ENCODE assay signal across 10 cellular contexts in the genomic region with DNA sequence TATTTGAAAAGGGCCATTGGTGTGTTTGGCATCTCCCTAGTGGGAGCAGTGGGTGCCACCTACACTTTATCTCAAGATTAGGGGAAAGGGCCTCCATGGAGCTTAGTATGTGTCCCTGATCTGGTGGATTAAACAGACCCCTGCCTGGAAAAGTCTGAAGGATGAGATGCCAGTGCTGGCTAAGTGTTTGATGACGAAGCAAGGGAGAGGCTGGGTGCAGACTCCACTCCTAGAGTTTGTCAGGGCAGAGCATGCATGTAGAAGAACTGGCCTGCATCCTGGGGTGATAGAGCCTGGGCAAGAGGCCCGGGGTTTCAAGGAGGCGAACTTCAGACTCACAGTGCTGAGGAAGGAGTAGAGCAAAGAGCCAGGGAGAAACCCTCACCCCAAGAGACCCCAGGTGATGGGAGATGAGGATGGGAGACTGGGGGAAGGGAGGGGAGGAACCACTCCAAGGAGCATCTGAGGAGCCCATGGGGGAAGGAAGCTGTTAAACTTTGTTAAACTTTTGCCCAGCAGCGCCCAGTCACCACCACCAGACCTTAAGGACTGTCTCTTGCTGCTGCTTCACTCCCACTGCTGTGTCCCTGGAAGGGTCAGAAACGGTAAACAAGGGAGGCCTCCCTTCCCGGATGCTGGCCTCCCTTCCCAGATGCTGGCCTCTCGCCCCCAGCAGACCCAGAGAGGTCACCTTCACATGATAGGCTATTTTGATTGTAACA.
A peak's percentile ranks its signal among the peaks of the same experiment; 100 is the strongest.
DNase-seq lines count a peak whose midpoint lies in the region; ATAC-seq, FAIRE-seq and TF ChIP-seq lines count a peak whose summit lies in the region.
"Had no signal": no experiment of that assay in that cellular context is flagged by ENCODE, and none has a peak within 500 bp of the region (broad histone marks: within the 10 kb centered on the region; RNA-seq: fewer than 3 reads in every experiment).

No MANE protein-coding gene starts in this region.

- H3K4me3 Mint-ChIP-seq in mesothelial cell of epicardium, result no peak overlapping the region

- peak overlapping the region; percentile 41; the same call in 2 of the 3 replicates for H3K4me2 ChIP-seq in A549

- FAIRE-seq in A549 (lab: Jason Lieb, UNC), result no peak

- H3K27me3 Mint-ChIP-seq in mesothelial cell of epicardium (ENCODE audit: low read depth), result no peaks in the 10 kb centered on the region

- WGBS in A549 (ENCODE audit: missing lambda C conversion rate), result 83% methylated on average over 7 of the region's 7 CpGs

- no peak for DNase-seq in A549 (ENCODE audit: low read depth in 1 of 2, low spot score in 1 of 2)
- no peak for DNase-seq in ascending aorta (ENCODE audit: low spot score in 2 of 2)
- no peak for DNase-seq in mesothelial cell of epicardium (ENCODE audit: low spot score in 2 of 2, unreplicated experiment in 2 of 2)
- DNase-seq in LoVo (ENCODE audit: low spot score), result no peak
- no peak for DNase-seq in SHP77 (lab: John Stamatoyannopoulos, UW)
- DNase-seq: activated T-cell treated with anti-CD3 and anti-CD28 coated beads for 4 hours, testis had no signal

- TF ChIP-seq CTCF in A549 (IDR thresholded peaks at IDR 0.05) (no peak), ascending aorta (IDR thresholded peaks at IDR 0.05) (no peak), mesothelial cell of epicardium (IDR thresholded peaks at IDR 0.05; ENCODE audit: unreplicated experiment) (no peak)

- H3K27ac ChIP-seq in A549, result peak overlapping the region; percentile 68 to 85
- H3K27ac ChIP-seq in ascending aorta, result peak overlapping the region; percentile 15 to 58
- H3K27ac ChIP-seq: testis had no signal

- intact Hi-C loops in ascending aorta (cut with DNase I), result no loop called here

- POLR2A ChIA-PET in A549 (lab: Yijun Ruan, JAX), result interaction anchor here (0.6 kb wide), 1 partner anchor 15 kb away, joined by 3 read pairs; no protein-coding TSS in a partner anchor

- peaks cover 12% of the 10 kb centered on the region for H3K9me3 Mint-ChIP-seq in mesothelial cell of epicardium

- ATAC-seq in A549 (peak; percentile 14 to 29; a peak in 2 of 6 replicates), GM21528 (IDR thresholded peaks at IDR 0.05; ENCODE audit: low FRiP score, unreplicated experiment) (peak; percentile 8), HG03175 (IDR thresholded peaks at IDR 0.05; ENCODE audit: unreplicated experiment) (no peak), GM18519 (IDR thresholded peaks at IDR 0.05; ENCODE audit: low FRiP score, unreplicated experiment) (no peak)

- H3K4me3 ChIP-seq in A549 (no peak overlapping the region), ascending aorta (no peak overlapping the region)
- H3K4me3 ChIP-seq: testis had no signal

- H3K36me3 Mint-ChIP-seq in mesothelial cell of epicardium, result peaks cover 10% of the 10 kb centered on the region

- H3K27ac Mint-ChIP-seq in mesothelial cell of epicardium, result peak overlapping the region; percentile 51

- H3K4me1 ChIP-seq in A549 (peaks cover 20% of the 10 kb centered on the region), ascending aorta (peaks cover 9 to 17% of the 10 kb centered on the region in 2 donors)

- H3K27me3 ChIP-seq in ascending aorta, result no peaks in the 10 kb centered on the region
- H3K27me3 ChIP-seq: testis had no signal

- TF ChIP-seq EP300 in A549 (IDR thresholded peaks at IDR 0.05), result no peak

- TF ChIP-seq RAD21 in A549 (conservative IDR thresholded peaks at IDR 0.05 in 1 of 2, IDR thresholded peaks at IDR 0.05 in 1 of 2), result no peak

- CTCF ChIA-PET in A549 (lab: Yijun Ruan, JAX), result interaction anchor here (1.5 to 3.9 kb wide), 2 partner anchors 31 to 127 kb away, joined by 4 to 23 read pairs; no protein-coding TSS in a partner anchor

- TF ChIP-seq POLR2A in A549 (IDR thresholded peaks at IDR 0.05; ENCODE audit: low read length), result no peak

- H3K9me3 ChIP-seq in A549 (0 out of 3 replicates have a peak, but pooled peaks cover 4% of the 10 kb centered on the region), ascending aorta (no peaks in the 10 kb centered on the region)
- H3K9me3 ChIP-seq: testis had no signal

- H3K36me3 ChIP-seq in ascending aorta, result peaks cover 6 to 18% of the 10 kb centered on the region in 2 donors

- H3K4me1 Mint-ChIP-seq in mesothelial cell of epicardium, result peaks cover 10% of the 10 kb centered on the region

TF ChIP-seq in A549, 52 proteins besides CTCF, POLR2A, EP300 and RAD21:
- TF ChIP-seq RFX5 (IDR thresholded peaks at IDR 0.05) (no peak), ZFP36 (IDR thresholded peaks at IDR 0.05; ENCODE audit: borderline replicate concordance, partially characterized antibody) (no peak), RNF2 (IDR thresholded peaks at IDR 0.05; ENCODE audit: borderline replicate concordance, low read depth) (no peak), POLR2AphosphoS2 (conservative IDR thresholded peaks at IDR 0.05; ENCODE audit: low read length) (no peak), PBX3 (IDR thresholded peaks at IDR 0.05) (no peak), HOXB13 (CRISPR knock-in tag; IDR thresholded peaks at IDR 0.05; ENCODE audit: low read depth) (no peak), ZSCAN20 (CRISPR knock-in tag; IDR thresholded peaks at IDR 0.05) (no peak), HDAC2 (IDR thresholded peaks at IDR 0.05) (no peak), KDM5A (IDR thresholded peaks at IDR 0.05) (no peak), TP53 (CRISPR knock-in tag; IDR thresholded peaks at IDR 0.05) (no peak), KDM1A (IDR thresholded peaks at IDR 0.05; ENCODE audit: low read depth) (no peak)

Comparison
In these comparisons a context has a peak if more than half of its experiments do, and no peak if none do; other contexts are left out.
1. ATAC-seq: peak in A549 (2 of 2) and GM21528 (single experiment); none in HG03175 (single experiment) and GM18519 (single experiment).